10 cellular contexts compared by ENCODE assay signal in genomic region chr2:24015562-24016375, GRCh38. TPM values are rescaled to one million over a fixed set of nuclear protein-coding genes. Genes with fewer than 3 reads are reported as not detected.
DNase-seq lines count a peak whose midpoint lies in the region.
"Had no signal": no experiment of that assay in that cellular context is flagged by ENCODE, and none has a peak within 500 bp of the region (broad histone marks: within the 10 kb centered on the region; RNA-seq: fewer than 3 reads in every experiment).

No MANE protein-coding gene starts in this region.

- H3K4me3 ChIP-seq in MG63 (no peak overlapping the region), endocrine pancreas (ENCODE audit: control insufficient read depth, insufficient read depth, low read length) (no peak overlapping the region), neuron (ENCODE audit: low read length) (no peak overlapping the region)
- H3K4me3 ChIP-seq: body of pancreas had no signal

- DNase-seq in ELF-1 (ENCODE audit: low read depth, low spot score) (peak; percentile 46), MG63 (peak; percentile 77), activated gamma-delta T cell (lab: John Stamatoyannopoulos, UW) (no peak), activated gamma-delta T cell treated with Interleukin-2 at 50 U/mL for 16 hours (no peak), medulla oblongata (ENCODE audit: extremely low spot score) (no peak)
- DNase-seq in stimulated activated CD4-positive, alpha-beta T cell treated with anti-CD3 and anti-CD28 coated beads, Interleukin-4, amount 100 ng/mL, for 1 hour = no peak
- DNase-seq: activated CD4-positive, alpha-beta T cell treated with anti-CD3 and anti-CD28 coated beads, Interleukin-2, amount 10 ng/mL, durations not matched to agents 7 days and 5 days; body of pancreas had no signal

- H3K9me3 ChIP-seq in MG63 (no peaks in the 10 kb centered on the region), endocrine pancreas (ENCODE audit: control insufficient read depth, low read length) (no peaks in the 10 kb centered on the region), neuron (ENCODE audit: low read length) (no peaks in the 10 kb centered on the region)
- H3K9me3 ChIP-seq: body of pancreas had no signal

- H3K27me3 ChIP-seq in MG63 = no peaks in the 10 kb centered on the region
- H3K27me3 ChIP-seq in endocrine pancreas (ENCODE audit: control insufficient read depth, insufficient read depth, low read length) = peaks cover 2% of the 10 kb centered on the region
- H3K27me3 ChIP-seq in neuron (ENCODE audit: insufficient read depth, low read length) = no peaks in the 10 kb centered on the region
- H3K27me3 ChIP-seq: body of pancreas had no signal

- H3K4me1 ChIP-seq in endocrine pancreas (ENCODE audit: control insufficient read depth, insufficient read depth, low read length) (no peaks in the 10 kb centered on the region), neuron (ENCODE audit: insufficient read depth, low read length) (peaks cover 13% of the 10 kb centered on the region)
- H3K4me1 ChIP-seq: body of pancreas had no signal

- peak overlapping the region; percentile 22 for H2AFZ ChIP-seq in neuron (ENCODE audit: low read depth, low read length)

- H3K36me3 ChIP-seq in MG63 (no peaks in the 10 kb centered on the region), endocrine pancreas (ENCODE audit: control insufficient read depth, insufficient read depth, low read length) (no peaks in the 10 kb centered on the region), neuron (ENCODE audit: insufficient read depth, low read length) (no peaks in the 10 kb centered on the region)

- H3K9ac ChIP-seq in endocrine pancreas (ENCODE audit: control insufficient read depth, insufficient read depth, low read length) = peak overlapping the region; percentile 30

RNA-seq across cellular contexts. Expression of gene MFSD2B, which starts 5.9 kb away (rescaled TPM):
- total RNA-seq in MG63 (2014; rRNA removed; shearing (Covaris generic); ENCODE audit: low replicate concordance) = not detected in 2 replicates
- total RNA-seq: activated CD4-positive, alpha-beta T cell treated with anti-CD3 and anti-CD28 coated beads, Interleukin-2, amount 10 ng/mL, durations not matched to agents 7 days and 5 days; body of pancreas had no signal

RNA-seq across cellular contexts. Expression of gene WDCP, which starts 31.4 kb away (rescaled TPM):
- total RNA-seq in MG63 (2014; rRNA removed; shearing (Covaris generic); ENCODE audit: low replicate concordance) = 10.6 and 12.2 TPM in 2 replicates

RNA-seq across cellular contexts. Expression of gene FKBP1B, which starts 33.8 kb away (rescaled TPM):
- 5.1 TPM in 1 of 2 replicates, not detected in the other for total RNA-seq in MG63 (2014; rRNA removed; shearing (Covaris generic); ENCODE audit: low replicate concordance)

Comparison
In these comparisons a context has a peak if more than half of its experiments do, and no peak if none do; other contexts are left out.
1. DNase-seq: peak in ELF-1 (single experiment) and MG63 (single experiment); none in activated gamma-delta T cell (single experiment), activated gamma-delta T cell treated with Interleukin-2 at 50 U/mL for 16 hours (single experiment), stimulated activated CD4-positive, alpha-beta T cell treated with anti-CD3 and anti-CD28 coated beads, Interleukin-4, amount 100 ng/mL, for 1 hour (single experiment) and medulla oblongata (single experiment).